Comparison of ENCODE assay signal across 19 cellular contexts in genomic region chr7:143042159-143042820, GRCh38. TPM values are rescaled to one million over a fixed set of nuclear protein-coding genes. Genes with fewer than 3 reads are reported as not detected.
DNase-seq lines count a peak whose midpoint lies in the region; ATAC-seq and TF ChIP-seq lines count a peak whose summit lies in the region.
"Had no signal": no experiment of that assay in that cellular context is flagged by ENCODE, and none has a peak within 500 bp of the region (broad histone marks: within the 10 kb centered on the region; RNA-seq: fewer than 3 reads in every experiment).

No MANE protein-coding gene starts in this region.

- POLR2A ChIA-PET in PC-9 (lab: Charles Lee; ENCODE audit: unreplicated experiment), result no interaction called here

- H3K36me3 ChIP-seq in PC-9 (ENCODE audit: low read depth), result no peaks in the 10 kb centered on the region

- H4K20me1 ChIP-seq in PC-9 (ENCODE audit: insufficient read depth), result no peaks in the 10 kb centered on the region

- no peak overlapping the region for H2AFZ ChIP-seq in PC-9

- H3K4me3 ChIP-seq in PC-9, result no peak overlapping the region

- no peaks in the 10 kb centered on the region for H3K4me1 ChIP-seq in PC-9 (replicated peaks; ENCODE audit: insufficient read depth)

- no peaks in the 10 kb centered on the region for H3K9me3 ChIP-seq in PC-9 (ENCODE audit: insufficient read depth, low read depth)

- no peaks in the 10 kb centered on the region for H3K27me3 ChIP-seq in PC-9 (ENCODE audit: insufficient read depth, low read depth)

- intact Hi-C loops in PC-9 (cut with micrococcal nuclease; ENCODE audit: unreplicated experiment), result no loop called here

- TF ChIP-seq CTCF in PC-9 (conservative IDR thresholded peaks at IDR 0.05), result no peak

- BruUV-seq in PC-9 (replicated peaks; lab: Mats Ljungman, UMichigan), result no TSS peak

- peak; percentile 21 for ATAC-seq in GM18867 (IDR thresholded peaks at IDR 0.05; ENCODE audit: unreplicated experiment)
- ATAC-seq in SK-N-SH treated with all-trans-retinoic acid at 6 μM for 48 hours, result peak; percentile 53
- ATAC-seq: activated CD8-positive, alpha-beta T cell treated with anti-CD3 and anti-CD28 coated beads for 36 hours had no signal

- no peaks in the 10 kb centered on the region for H3F3A ChIP-seq in PC-9 (ENCODE audit: insufficient read depth, low read depth)

- no peak overlapping the region for H3K27ac ChIP-seq in PC-9
- H3K27ac ChIP-seq: epithelial cell of prostate, HL-60 had no signal

- DNase-seq in globus pallidus (ENCODE audit: low spot score) (peak; percentile 32), retina (peak; percentile 21), PC-9 (no peak), MV-4-11 (lab: John Stamatoyannopoulos, UW) (no peak), OCI-M2 (lab: John Stamatoyannopoulos, UW; ENCODE audit: unreplicated experiment) (no peak)
- no peak for DNase-seq in activated naive CD4-positive, alpha-beta T cell treated with anti-CD3 and anti-CD28 coated beads, Interleukin-2, amount 50 U/mL, for 16 hours
- DNase-seq: activated CD8-positive, alpha-beta T cell treated with anti-CD3 and anti-CD28 coated beads for 36 hours; AML-193; mesenchymal stem cell; NCI-H1436 treated with DMSO at 0.1 percent for 48 hours; NCI-H345; stimulated activated CD4-positive, alpha-beta T cell treated with anti-CD3 and anti-CD28 coated beads, Interleukin-12 subunit alpha, Interleukin-12 subunit beta, amount 100 ng/mL, for 4 hours; stimulated activated naive CD4-positive, alpha-beta T cell treated with Interleukin-2 at 50 U/mL for 16 hours had no signal

- CTCF ChIA-PET in PC-9 (lab: Charles Lee), result no interaction called here

- H3K4me2 ChIP-seq in PC-9, result no peak overlapping the region

- no peaks in the 10 kb centered on the region for H3K79me2 ChIP-seq in PC-9 (ENCODE audit: low read depth)

- H3K9me2 ChIP-seq in PC-9 (ENCODE audit: insufficient read depth), result no peaks in the 10 kb centered on the region

TF ChIP-seq in SK-N-SH treated with all-trans-retinoic acid at 6 μM for 48 hours, 23 proteins besides CTCF, POLR2A, EP300 and RAD21:
- no peak for TF ChIP-seq ZFP30 (CRISPR knock-in tag; IDR thresholded peaks at IDR 0.05)
- no peak for TF ChIP-seq BACH2 (CRISPR knock-in tag; IDR thresholded peaks at IDR 0.05; ENCODE audit: borderline replicate concordance)
- TF ChIP-seq ARNTL (CRISPR knock-in tag; IDR thresholded peaks at IDR 0.05; ENCODE audit: borderline replicate concordance, low read depth), result no peak
- no peak for TF ChIP-seq ZNF8 (CRISPR knock-in tag; IDR thresholded peaks at IDR 0.05)
- TF ChIP-seq ISL1 (CRISPR knock-in tag; IDR thresholded peaks at IDR 0.05), result no peak
- no peak for TF ChIP-seq TOX (CRISPR knock-in tag; IDR thresholded peaks at IDR 0.05; ENCODE audit: borderline replicate concordance)
- no peak for TF ChIP-seq CSRNP3 (CRISPR knock-in tag; IDR thresholded peaks at IDR 0.05)
- no peak for TF ChIP-seq CREB5 (CRISPR knock-in tag; IDR thresholded peaks at IDR 0.05; ENCODE audit: low read depth)
- no peak for TF ChIP-seq RARB (CRISPR knock-in tag; IDR thresholded peaks at IDR 0.05)
- TF ChIP-seq GLIS3 (CRISPR knock-in tag; IDR thresholded peaks at IDR 0.05), result no peak
- no peak for TF ChIP-seq TCF4 (CRISPR knock-in tag; IDR thresholded peaks at IDR 0.05; ENCODE audit: borderline replicate concordance)
- no peak for TF ChIP-seq POU6F1 (CRISPR knock-in tag; IDR thresholded peaks at IDR 0.05; ENCODE audit: borderline replicate concordance, low read depth)
- TF ChIP-seq PATZ1 (CRISPR knock-in tag; IDR thresholded peaks at IDR 0.05; ENCODE audit: borderline replicate concordance), result no peak
- TF ChIP-seq CSDC2 (CRISPR knock-in tag; IDR thresholded peaks at IDR 0.05), result no peak
- no peak for TF ChIP-seq TSHZ2 (CRISPR knock-in tag; IDR thresholded peaks at IDR 0.05)
- TF ChIP-seq PPARA (CRISPR knock-in tag; IDR thresholded peaks at IDR 0.05; ENCODE audit: borderline replicate concordance), result no peak

RNA-seq across cellular contexts. Expression of gene OR6V1, which starts 9.9 kb away (rescaled TPM):
- not detected in 2 replicates for total RNA-seq in PC-9 (2021)
- total RNA-seq: activated CD8-positive, alpha-beta T cell treated with anti-CD3 and anti-CD28 coated beads for 36 hours; activated T-helper 1 cell treated with anti-CD3 and anti-CD28 coated beads, Interleukin-12 subunit alpha, Interleukin-12 subunit beta, Interleukin-2, Interleukin-4 antibody, amounts not matched to agents 30 ng/mL and 10 ng/mL and 1 ng/mL, durations not matched to agents 14 hours and 24 hours and 36 hours; omental fat pad had no signal

RNA-seq across cellular contexts. Expression of gene OR9A2, which starts 15.4 kb away (rescaled TPM):
- not detected in 2 replicates for total RNA-seq in PC-9 (2021)
- total RNA-seq: activated CD8-positive, alpha-beta T cell treated with anti-CD3 and anti-CD28 coated beads for 36 hours; activated T-helper 1 cell treated with anti-CD3 and anti-CD28 coated beads, Interleukin-12 subunit alpha, Interleukin-12 subunit beta, Interleukin-2, Interleukin-4 antibody, amounts not matched to agents 30 ng/mL and 10 ng/mL and 1 ng/mL, durations not matched to agents 14 hours and 24 hours and 36 hours; omental fat pad had no signal

Comparison
In these comparisons a context has a peak if more than half of its experiments do, and no peak if none do; other contexts are left out.
1. DNase-seq: peak in globus pallidus (single experiment) and retina (single experiment); none in PC-9 (0 of 2), MV-4-11 (single experiment), activated naive CD4-positive, alpha-beta T cell treated with anti-CD3 and anti-CD28 coated beads, Interleukin-2, amount 50 U/mL, for 16 hours (single experiment) and OCI-M2 (single experiment).